ENCODE assay signal across 1 cellular context in the genomic region with DNA sequence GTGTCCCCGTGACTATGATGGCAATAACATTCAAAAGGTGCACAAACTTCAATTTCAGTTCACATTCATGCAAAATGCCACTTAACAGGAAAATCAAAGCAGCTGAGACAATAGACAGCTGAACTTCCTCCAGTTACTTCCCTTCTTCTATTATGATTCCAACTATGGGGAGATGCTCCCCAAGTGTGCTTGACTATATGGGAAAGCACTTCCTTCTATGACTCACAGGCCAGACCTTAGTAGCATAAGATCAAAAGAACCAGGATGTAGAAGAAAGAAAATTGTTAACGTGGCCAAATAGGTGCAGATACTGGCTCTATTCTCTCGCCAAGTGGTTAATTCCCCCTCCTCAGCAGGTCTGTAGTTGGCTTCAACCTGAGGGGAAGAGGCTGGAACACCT.
A peak's percentile ranks its signal among the peaks of the same experiment; 100 is the strongest.
TF ChIP-seq lines count a peak whose summit lies in the region.

No MANE protein-coding gene starts in this region.

TF ChIP-seq in H1, 55 proteins besides CTCF, POLR2A, EP300 and RAD21 (continued from another document):
- TF ChIP-seq KDM5A (IDR thresholded peaks at IDR 0.05; ENCODE audit: low read length) (no peak), BCL11A (IDR thresholded peaks at IDR 0.05; ENCODE audit: low read depth in 2 of 2, low read length in 2 of 2) (no peak), JUND (IDR thresholded peaks at IDR 0.05; ENCODE audit: low read length) (peak; percentile 18; the same call in 1 of the 2 replicates), SIN3A (conservative IDR thresholded peaks at IDR 0.05 in 1 of 2, IDR thresholded peaks at IDR 0.05 in 1 of 2; ENCODE audit: low read depth in 1 of 2, low read length in 2 of 2) (no peak), EGR1 (IDR thresholded peaks at IDR 0.05; ENCODE audit: borderline replicate concordance, low read depth, low read length) (no peak), CREB1 (IDR thresholded peaks at IDR 0.05) (no peak)
TF ChIP-seq in H1: peak in this region for 1.
